ENCODE assay signal across 20 cellular contexts in genomic region chr4:124484008-124484407, GRCh38.
DNase-seq lines count a peak whose midpoint lies in the region; ATAC-seq and TF ChIP-seq lines count a peak whose summit lies in the region.
"Had no signal": no experiment of that assay in that cellular context is flagged by ENCODE, and none has a peak within 500 bp of the region (broad histone marks: within the 10 kb centered on the region; RNA-seq: fewer than 3 reads in every experiment).

No MANE protein-coding gene starts in this region.

- H3K4me2 ChIP-seq in hepatocyte: peak overlapping the region; percentile 49
- H3K4me2 ChIP-seq: A549; BLaER1 treated with 17β-estradiol and CSF1 and Interleukin-3, amounts not matched to agents 10 nM and 100 nM had no signal

- H4K20me1 ChIP-seq in hepatocyte (ENCODE audit: insufficient read depth, poor library complexity, severe bottlenecking): no peaks in the 10 kb centered on the region
- H4K20me1 ChIP-seq: BLaER1 treated with 17β-estradiol and CSF1 and Interleukin-3, amounts not matched to agents 10 nM and 100 nM had no signal

- H3K4me3 ChIP-seq in LNCaP clone FGC (ENCODE audit: low read depth, low read length): no peak overlapping the region
- no peak overlapping the region for H3K4me3 ChIP-seq in hepatocyte
- no peak overlapping the region for H3K4me3 ChIP-seq in coronary artery
- H3K4me3 ChIP-seq: A549; BLaER1 treated with 17β-estradiol and CSF1 and Interleukin-3, amounts not matched to agents 10 nM and 100 nM; SJSA1 had no signal

- H3K27me3 ChIP-seq in hepatocyte: no peaks in the 10 kb centered on the region
- H3K27me3 ChIP-seq: BLaER1 treated with 17β-estradiol and CSF1 and Interleukin-3, amounts not matched to agents 10 nM and 100 nM; SJSA1 had no signal

- no peaks in the 10 kb centered on the region for H3K9me3 ChIP-seq in hepatocyte (ENCODE audit: low read depth)
- H3K9me3 ChIP-seq: A549; BLaER1 treated with 17β-estradiol and CSF1 and Interleukin-3, amounts not matched to agents 10 nM and 100 nM; SJSA1 had no signal

- DNase-seq in SIG-M5 treated with dmso at 0.1 percent for 504 hours (lab: John Stamatoyannopoulos, UW; ENCODE audit: unreplicated experiment) (peak; percentile 3), SIG-M5 (lab: John Stamatoyannopoulos, UW) (no peak), LNCaP clone FGC (ENCODE audit: low read depth) (peak; percentile 81), hepatocyte (ENCODE audit: low spot score) (peak; percentile 21), GM03348 (ENCODE audit: low spot score) (no peak), coronary artery (ENCODE audit: low spot score) (no peak)
- DNase-seq: AML-193; CD4-positive, alpha-beta T cell; DND-41; Karpas-422; NCI-H1436; NCI-H187; NCI-H2081 treated with DMSO at 0.1 percent for 48 hours; NCI-H446; T-cell had no signal

- TF ChIP-seq CTCF in LNCaP clone FGC (IDR thresholded peaks at IDR 0.05; ENCODE audit: control insufficient read depth, extremely low read depth, insufficient read depth) (no peak), hepatocyte (IDR thresholded peaks at IDR 0.05; ENCODE audit: poor library complexity) (no peak), coronary artery (IDR thresholded peaks at IDR 0.05) (no peak)

- H3K4me1 ChIP-seq in hepatocyte (ENCODE audit: insufficient read depth): peaks cover 21% of the 10 kb centered on the region
- H3K4me1 ChIP-seq: A549; BLaER1 treated with 17β-estradiol and CSF1 and Interleukin-3, amounts not matched to agents 10 nM and 100 nM; SJSA1 had no signal

- no peaks in the 10 kb centered on the region for H3K79me2 ChIP-seq in hepatocyte

- H3K27ac ChIP-seq in hepatocyte: no peak overlapping the region
- no peak overlapping the region for H3K27ac ChIP-seq in coronary artery
- H3K27ac ChIP-seq: A549; BLaER1 treated with 17β-estradiol and CSF1 and Interleukin-3, amounts not matched to agents 10 nM and 100 nM; SJSA1 had no signal

- no peak overlapping the region for H2AFZ ChIP-seq in hepatocyte

- H3K9me2 ChIP-seq in hepatocyte (replicated peaks; ENCODE audit: insufficient read depth): no peaks in the 10 kb centered on the region

- ATAC-seq in HG03342 (IDR thresholded peaks at IDR 0.05; ENCODE audit: unreplicated experiment): no peak
- ATAC-seq: A549, HCT116, T-cell had no signal

- no peaks in the 10 kb centered on the region for H3K36me3 ChIP-seq in hepatocyte (replicated peaks; ENCODE audit: insufficient read depth, low read depth)
- H3K36me3 ChIP-seq: BLaER1 treated with 17β-estradiol and CSF1 and Interleukin-3, amounts not matched to agents 10 nM and 100 nM; SJSA1 had no signal

Comparison
In these comparisons a context has a peak if more than half of its experiments do, and no peak if none do; other contexts are left out.
1. DNase-seq: peak in SIG-M5 treated with dmso at 0.1 percent for 504 hours (single experiment), LNCaP clone FGC (single experiment) and hepatocyte (single experiment); none in SIG-M5 (single experiment), GM03348 (single experiment) and coronary artery (single experiment).